1 cellular context compared by ENCODE assay signal in the genomic region with DNA sequence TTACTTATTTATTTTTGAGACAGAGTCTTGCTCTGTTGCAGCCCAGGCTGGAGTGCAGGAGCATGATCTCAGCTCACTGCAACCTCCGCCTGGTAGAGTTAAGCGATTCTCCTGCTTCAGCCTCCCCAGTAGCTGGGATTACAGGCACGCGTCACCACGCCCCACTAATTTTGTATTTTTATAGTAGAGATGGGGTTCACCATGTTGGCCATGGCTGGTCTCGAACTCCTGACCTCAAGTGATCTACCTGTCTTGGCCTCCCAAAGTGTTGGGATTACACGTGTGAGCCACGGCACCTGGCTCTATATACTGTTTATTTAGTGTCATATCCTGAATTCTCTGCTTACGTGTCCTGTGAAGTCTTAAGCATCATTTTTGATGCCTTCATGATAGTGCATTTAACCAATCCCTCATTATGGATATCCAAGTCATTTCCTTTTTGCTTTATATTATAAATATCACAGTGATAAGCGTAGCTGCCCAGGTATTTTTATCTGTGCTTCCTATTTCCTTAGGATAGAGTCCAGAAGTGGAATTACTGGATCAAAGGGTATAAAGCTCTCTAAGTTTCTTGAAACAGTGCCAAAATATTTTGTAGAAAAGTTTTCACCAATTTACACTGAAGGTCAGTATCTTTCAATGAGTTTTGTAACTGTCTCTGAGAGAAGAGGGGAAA.
TF ChIP-seq lines count a peak whose summit lies in the region.

No MANE protein-coding gene starts in this region.

TF ChIP-seq in H1, 55 proteins besides CTCF, POLR2A, EP300 and RAD21:
- TF ChIP-seq JUN (IDR thresholded peaks at IDR 0.05; ENCODE audit: low read depth, low read length) = no peak
- TF ChIP-seq RFX5 (IDR thresholded peaks at IDR 0.05; ENCODE audit: borderline replicate concordance, low read depth, low read length) = no peak
- no peak for TF ChIP-seq ASH2L (IDR thresholded peaks at IDR 0.05; ENCODE audit: low read length)
- no peak for TF ChIP-seq RBBP5 (IDR thresholded peaks at IDR 0.05; ENCODE audit: borderline replicate concordance, low read depth, low read length)
- no peak for TF ChIP-seq SIRT6 (IDR thresholded peaks at IDR 0.05; ENCODE audit: low read length)
- no peak for TF ChIP-seq YY1 (IDR thresholded peaks at IDR 0.05; ENCODE audit: low read depth, low read length)
- no peak for TF ChIP-seq BCL11A (IDR thresholded peaks at IDR 0.05; ENCODE audit: low read depth in 2 of 2, low read length in 2 of 2)
- TF ChIP-seq, protein P1, sequence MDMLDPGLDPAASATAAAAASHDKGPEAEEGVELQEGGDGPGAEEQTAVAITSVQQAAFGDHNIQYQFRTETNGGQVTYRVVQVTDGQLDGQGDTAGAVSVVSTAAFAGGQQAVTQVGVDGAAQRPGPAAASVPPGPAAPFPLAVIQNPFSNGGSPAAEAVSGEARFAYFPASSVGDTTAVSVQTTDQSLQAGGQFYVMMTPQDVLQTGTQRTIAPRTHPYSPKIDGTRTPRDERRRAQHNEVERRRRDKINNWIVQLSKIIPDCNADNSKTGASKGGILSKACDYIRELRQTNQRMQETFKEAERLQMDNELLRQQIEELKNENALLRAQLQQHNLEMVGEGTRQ (IDR thresholded peaks at IDR 0.05; ENCODE audit: low read length) = no peak
- TF ChIP-seq TEAD4 (IDR thresholded peaks at IDR 0.05; ENCODE audit: low read depth, low read length) = no peak
- TF ChIP-seq SRF (IDR thresholded peaks at IDR 0.05; ENCODE audit: low read depth, low read length) = no peak
- no peak for TF ChIP-seq HDAC2 (IDR thresholded peaks at IDR 0.05; ENCODE audit: borderline replicate concordance in 1 of 2, low read depth in 2 of 2, low read length in 2 of 2)
- no peak for TF ChIP-seq MAFK (IDR thresholded peaks at IDR 0.05; ENCODE audit: low read depth, low read length)
- no peak for TF ChIP-seq FOSL1 (IDR thresholded peaks at IDR 0.05; ENCODE audit: insufficient read depth, low read depth, low read length)
- TF ChIP-seq SIX5 (IDR thresholded peaks at IDR 0.05; ENCODE audit: low read depth, low read length) = no peak
- no peak for TF ChIP-seq SP1 (IDR thresholded peaks at IDR 0.05; ENCODE audit: low read depth, low read length)
- TF ChIP-seq, protein P2, sequence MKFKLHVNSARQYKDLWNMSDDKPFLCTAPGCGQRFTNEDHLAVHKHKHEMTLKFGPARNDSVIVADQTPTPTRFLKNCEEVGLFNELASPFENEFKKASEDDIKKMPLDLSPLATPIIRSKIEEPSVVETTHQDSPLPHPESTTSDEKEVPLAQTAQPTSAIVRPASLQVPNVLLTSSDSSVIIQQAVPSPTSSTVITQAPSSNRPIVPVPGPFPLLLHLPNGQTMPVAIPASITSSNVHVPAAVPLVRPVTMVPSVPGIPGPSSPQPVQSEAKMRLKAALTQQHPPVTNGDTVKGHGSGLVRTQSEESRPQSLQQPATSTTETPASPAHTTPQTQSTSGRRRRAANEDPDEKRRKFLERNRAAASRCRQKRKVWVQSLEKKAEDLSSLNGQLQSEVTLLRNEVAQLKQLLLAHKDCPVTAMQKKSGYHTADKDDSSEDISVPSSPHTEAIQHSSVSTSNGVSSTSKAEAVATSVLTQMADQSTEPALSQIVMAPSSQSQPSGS (IDR thresholded peaks at IDR 0.05; ENCODE audit: low read length) = no peak
TF ChIP-seq in H1: peak in this region for 0.
